In genomic region chr6:125219451-125219942, GRCh38 we compare ENCODE assay signal across 1 cellular context.
TF ChIP-seq lines count a peak whose summit lies in the region.

No MANE protein-coding gene starts in this region.

TF ChIP-seq in GM23338, 12 proteins besides CTCF, POLR2A, EP300 and RAD21 (continued from another document):
- no peak for TF ChIP-seq JUNB (IDR thresholded peaks at IDR 0.05; ENCODE audit: unreplicated experiment)
- TF ChIP-seq EZH2phosphoT487 (IDR thresholded peaks at IDR 0.05; ENCODE audit: unreplicated experiment) = no peak
- no peak for TF ChIP-seq POLR2AphosphoS5 (IDR thresholded peaks at IDR 0.05; ENCODE audit: low read depth)
- no peak for TF ChIP-seq STAT1 (IDR thresholded peaks at IDR 0.05; ENCODE audit: unreplicated experiment)
- TF ChIP-seq, protein P1, sequence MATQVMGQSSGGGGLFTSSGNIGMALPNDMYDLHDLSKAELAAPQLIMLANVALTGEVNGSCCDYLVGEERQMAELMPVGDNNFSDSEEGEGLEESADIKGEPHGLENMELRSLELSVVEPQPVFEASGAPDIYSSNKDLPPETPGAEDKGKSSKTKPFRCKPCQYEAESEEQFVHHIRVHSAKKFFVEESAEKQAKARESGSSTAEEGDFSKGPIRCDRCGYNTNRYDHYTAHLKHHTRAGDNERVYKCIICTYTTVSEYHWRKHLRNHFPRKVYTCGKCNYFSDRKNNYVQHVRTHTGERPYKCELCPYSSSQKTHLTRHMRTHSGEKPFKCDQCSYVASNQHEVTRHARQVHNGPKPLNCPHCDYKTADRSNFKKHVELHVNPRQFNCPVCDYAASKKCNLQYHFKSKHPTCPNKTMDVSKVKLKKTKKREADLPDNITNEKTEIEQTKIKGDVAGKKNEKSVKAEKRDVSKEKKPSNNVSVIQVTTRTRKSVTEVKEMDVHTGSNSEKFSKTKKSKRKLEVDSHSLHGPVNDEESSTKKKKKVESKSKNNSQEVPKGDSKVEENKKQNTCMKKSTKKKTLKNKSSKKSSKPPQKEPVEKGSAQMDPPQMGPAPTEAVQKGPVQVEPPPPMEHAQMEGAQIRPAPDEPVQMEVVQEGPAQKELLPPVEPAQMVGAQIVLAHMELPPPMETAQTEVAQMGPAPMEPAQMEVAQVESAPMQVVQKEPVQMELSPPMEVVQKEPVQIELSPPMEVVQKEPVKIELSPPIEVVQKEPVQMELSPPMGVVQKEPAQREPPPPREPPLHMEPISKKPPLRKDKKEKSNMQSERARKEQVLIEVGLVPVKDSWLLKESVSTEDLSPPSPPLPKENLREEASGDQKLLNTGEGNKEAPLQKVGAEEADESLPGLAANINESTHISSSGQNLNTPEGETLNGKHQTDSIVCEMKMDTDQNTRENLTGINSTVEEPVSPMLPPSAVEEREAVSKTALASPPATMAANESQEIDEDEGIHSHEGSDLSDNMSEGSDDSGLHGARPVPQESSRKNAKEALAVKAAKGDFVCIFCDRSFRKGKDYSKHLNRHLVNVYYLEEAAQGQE (IDR thresholded peaks at IDR 0.05; ENCODE audit: unreplicated experiment) = no peak
- TF ChIP-seq CREB1 (CRISPR knock-in tag; IDR thresholded peaks at IDR 0.05; ENCODE audit: low read depth) = no peak
- no peak for TF ChIP-seq ZNF331 (CRISPR knock-in tag; IDR thresholded peaks at IDR 0.05; ENCODE audit: low read depth)
